Comparison of ENCODE assay signal across 8 cellular contexts in the genomic region with DNA sequence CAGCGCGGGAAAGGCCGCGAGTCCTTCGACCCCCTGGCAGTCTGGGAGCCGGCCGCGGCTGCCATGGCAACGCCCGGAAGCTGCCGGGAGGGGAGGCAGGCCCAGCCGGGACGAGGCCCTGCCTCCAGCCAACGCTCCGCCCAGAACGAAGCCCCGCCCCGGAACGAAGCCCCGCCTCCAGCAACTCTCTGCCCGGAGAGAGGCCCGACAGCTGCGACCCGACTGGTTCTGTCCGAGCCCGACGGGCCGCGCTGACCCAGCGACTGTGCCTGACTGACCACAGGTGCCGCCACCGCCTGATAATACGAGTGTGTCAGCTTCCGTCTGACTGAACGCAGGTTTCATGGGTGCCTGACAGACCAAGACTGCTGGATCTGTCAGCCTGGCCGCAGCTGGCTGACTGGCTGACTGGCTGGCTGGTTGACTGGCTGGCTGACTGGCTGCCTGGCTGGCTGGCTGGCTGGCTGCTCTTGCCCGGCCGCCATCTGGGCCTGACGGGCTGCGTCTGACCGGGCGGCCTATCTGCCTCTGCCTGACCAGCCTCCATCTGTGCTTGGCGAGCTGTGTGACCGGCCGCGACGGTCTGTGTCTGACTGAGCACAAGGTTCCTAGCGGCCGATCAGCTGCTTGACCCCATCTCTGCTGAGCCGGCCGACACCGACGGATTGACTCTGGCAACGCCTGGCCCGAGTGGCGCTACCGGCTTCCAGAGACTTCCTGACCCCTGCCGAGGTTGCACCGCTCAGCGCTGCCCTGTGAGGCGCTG.
A peak's percentile ranks its signal among the peaks of the same experiment; 100 is the strongest.
DNase-seq lines count a peak whose midpoint lies in the region; ATAC-seq and TF ChIP-seq lines count a peak whose summit lies in the region.

No MANE protein-coding gene starts in this region.

- H3K9ac ChIP-seq in SU-DHL-6 (ENCODE audit: low read length) (peak overlapping the region; percentile 42; the same call in 1 of the 2 replicates), adipocyte (ENCODE audit: low read length) (peak overlapping the region; percentile 81)

- no peaks in the 10 kb centered on the region for H4K20me1 ChIP-seq in SU-DHL-6 (ENCODE audit: low read depth, low read length)

- DNase-seq in GM04504 (ENCODE audit: low read depth) (peak; percentile 73), NCI-H1105 (lab: John Stamatoyannopoulos, UW) (peak; percentile 88), adipocyte (ENCODE audit: low read depth) (peak; percentile 97), heart left ventricle (peak; percentile 94 to 99 (median 96)), posterior cingulate gyrus (peak; percentile 89 to 99 (median 96)), type B pancreatic cell (ENCODE audit: extremely low spot score, unreplicated experiment) (peak; percentile 94)

- H3K27me3 Mint-ChIP-seq in type B pancreatic cell: no peaks in the 10 kb centered on the region

- peak overlapping the region; percentile 70 for H3K4me2 ChIP-seq in SU-DHL-6 (ENCODE audit: low read depth, low read length, poor library complexity, severe bottlenecking)

- H3K79me2 ChIP-seq in SU-DHL-6 (ENCODE audit: insufficient read depth, low read length): no peaks in the 10 kb centered on the region

- peak; percentile 93 for ATAC-seq in HG02571 (IDR thresholded peaks at IDR 0.05; ENCODE audit: unreplicated experiment)
- ATAC-seq in heart left ventricle: peak; percentile 96 to 99 (median 98)

- H3K9me2 ChIP-seq in SU-DHL-6 (replicated peaks; ENCODE audit: insufficient read depth, low read length): no peaks in the 10 kb centered on the region

- peak; percentile 37 to 89 for TF ChIP-seq POLR2A in heart left ventricle (IDR thresholded peaks at IDR 0.05)

- H3K9me3 ChIP-seq in SU-DHL-6 (ENCODE audit: insufficient read depth, low read length) (no peaks in the 10 kb centered on the region), adipocyte (ENCODE audit: control insufficient read depth, low read length) (no peaks in the 10 kb centered on the region), heart left ventricle (peaks cover 0 to 4% (median 0%) of the 10 kb centered on the region in 12 donors)

- peaks cover 3% of the 10 kb centered on the region for H3K4me1 Mint-ChIP-seq in type B pancreatic cell (ENCODE audit: unreplicated experiment)

- H3F3A ChIP-seq in SU-DHL-6 (ENCODE audit: insufficient read depth): no peaks in the 10 kb centered on the region

- H2AFZ ChIP-seq in SU-DHL-6 (ENCODE audit: low read depth, low read length, severe bottlenecking): peak overlapping the region; percentile 78

- peaks cover 34% of the 10 kb centered on the region for H3K4me1 ChIP-seq in adipocyte (ENCODE audit: control insufficient read depth, insufficient read depth, low read length)
- H3K4me1 ChIP-seq in heart left ventricle: peaks cover 0 to 24% (median 11%) of the 10 kb centered on the region in 12 donors

- no peaks in the 10 kb centered on the region for H3K9me3 Mint-ChIP-seq in type B pancreatic cell

- WGBS in heart left ventricle, 4 donors: 3 to 15% (median 3%) methylated on average over 18 to 61 of the region's 61 CpGs

- H3K4me3 Mint-ChIP-seq in type B pancreatic cell: peak overlapping the region; percentile 89

- no peaks in the 10 kb centered on the region for H3K36me3 Mint-ChIP-seq in type B pancreatic cell

- peak overlapping the region; percentile 54 for H3K4me3 ChIP-seq in SU-DHL-6 (ENCODE audit: insufficient read depth, low read length, poor library complexity, severe bottlenecking)
- H3K4me3 ChIP-seq in adipocyte (ENCODE audit: low read length): peak overlapping the region; percentile 78
- H3K4me3 ChIP-seq in heart left ventricle: peak overlapping the region; percentile 44 to 83 (median 65)

- intact Hi-C loops in heart left ventricle (cut with DNase I): loop anchor here in 2 of 10 donors (2.0 to 5.0 kb wide), 2 partner anchors 14 to 77 kb away; no protein-coding TSS in a partner anchor
- intact Hi-C loops in posterior cingulate gyrus (cut with DNase I): loop anchor here (10.0 kb wide), 1 partner anchor 110 kb away; the partner anchor contains the start of gene SCAND1

- H3K27ac ChIP-seq in SU-DHL-6 (ENCODE audit: low read depth, low read length): no peak overlapping the region
- H3K27ac ChIP-seq in heart left ventricle: peak overlapping the region; percentile 67 to 91 (median 82)

- no peaks in the 10 kb centered on the region for H3K27me3 ChIP-seq in SU-DHL-6 (ENCODE audit: low read length)
- no peaks in the 10 kb centered on the region for H3K27me3 ChIP-seq in adipocyte (replicated peaks; ENCODE audit: control insufficient read depth, insufficient read depth, low read length)
- no peaks in the 10 kb centered on the region for H3K27me3 ChIP-seq in heart left ventricle

- H3K36me3 ChIP-seq in SU-DHL-6 (ENCODE audit: low read length): no peaks in the 10 kb centered on the region
- no peaks in the 10 kb centered on the region for H3K36me3 ChIP-seq in adipocyte (ENCODE audit: control insufficient read depth, insufficient read depth, low read length, severe bottlenecking)
- H3K36me3 ChIP-seq in heart left ventricle: no peaks in the 10 kb centered on the region

- TF ChIP-seq CTCF in SU-DHL-6 (IDR thresholded peaks at IDR 0.05; ENCODE audit: insufficient read depth, low read length, poor library complexity, severe bottlenecking): no peak
- peak in 2 of 12 donors; percentile 4 to 6 for TF ChIP-seq CTCF in heart left ventricle (IDR thresholded peaks at IDR 0.05)
- no peak for TF ChIP-seq CTCF in type B pancreatic cell (conservative IDR thresholded peaks at IDR 0.05)

- H3K27ac Mint-ChIP-seq in type B pancreatic cell: peak overlapping the region; percentile 65
